Comparison of ENCODE assay signal across 8 cellular contexts in genomic region chr10:114526497-114527238, GRCh38.
DNase-seq lines count a peak whose midpoint lies in the region; ATAC-seq and TF ChIP-seq lines count a peak whose summit lies in the region.

No MANE protein-coding gene starts in this region.

- peak overlapping the region; percentile 98 for H3K4me3 Mint-ChIP-seq in Caco-2 (ENCODE audit: unreplicated experiment)
- H3K4me3 Mint-ChIP-seq in activated T-helper 2 cell treated with anti-CD3 and anti-CD28 coated beads, Interferon-gamma antibody, Interleukin-2, Interleukin-4, amounts not matched to agents 10 μg/mL and 5 μg/mL and 100 μg/mL, durations not matched to agents 14 hours and 24 hours and 36 hours (ENCODE audit: low read depth): peak overlapping the region; percentile 83

- H3K36me3 ChIP-seq in Caco-2 (ENCODE audit: control insufficient read depth, insufficient read depth, low read length) (no peaks in the 10 kb centered on the region), HUES48 (ENCODE audit: control insufficient read depth, insufficient read depth, low read length) (no peaks in the 10 kb centered on the region), PC-3 (ENCODE audit: low read depth, low read length) (no peaks in the 10 kb centered on the region), neutrophil (no peaks in the 10 kb centered on the region)

- H3K9ac ChIP-seq in HUES48 (ENCODE audit: low read depth, low read length) (peak overlapping the region; percentile 68), PC-3 (ENCODE audit: low read length) (peak overlapping the region; percentile 41)

- peak; percentile 86 to 93 for DNase-seq in Caco-2
- peak; percentile 86 for DNase-seq in PC-3
- DNase-seq in activated T-helper 2 cell treated with anti-CD3 and anti-CD28 coated beads, Interferon-gamma antibody, Interleukin-2, Interleukin-4, amounts not matched to agents 10 μg/mL and 5 μg/mL and 100 μg/mL, durations not matched to agents 14 hours and 24 hours and 36 hours (ENCODE audit: low spot score): peak; percentile 88
- peak; percentile 84 to 93 for DNase-seq in foreskin keratinocyte
- peak; percentile 44 for DNase-seq in superior temporal gyrus (ENCODE audit: extremely low spot score)

- H3K27me3 ChIP-seq in Caco-2 (replicated peaks; ENCODE audit: control insufficient read depth, insufficient read depth, low read length): no peaks in the 10 kb centered on the region
- no peaks in the 10 kb centered on the region for H3K27me3 ChIP-seq in HUES48 (ENCODE audit: control insufficient read depth, insufficient read depth, low read length)
- H3K27me3 ChIP-seq in PC-3 (ENCODE audit: low read length): no peaks in the 10 kb centered on the region
- H3K27me3 ChIP-seq in foreskin keratinocyte: no peaks in the 10 kb centered on the region
- H3K27me3 ChIP-seq in neutrophil: peaks cover 41% of the 10 kb centered on the region

- TF ChIP-seq CTCF in Caco-2 (IDR thresholded peaks at IDR 0.05; ENCODE audit: insufficient read depth in 1 of 2, low read depth in 1 of 2, low read length in 1 of 2, severe bottlenecking in 1 of 2, unreplicated experiment in 1 of 2) (no peak), PC-3 (conservative IDR thresholded peaks at IDR 0.05; ENCODE audit: low read depth, low read length) (no peak), foreskin keratinocyte (conservative IDR thresholded peaks at IDR 0.05) (peak; percentile 22), neutrophil (IDR thresholded peaks at IDR 0.05) (no peak)

- H3K27ac ChIP-seq in HUES48 (ENCODE audit: low read depth, low read length) (peak overlapping the region; percentile 92), PC-3 (ENCODE audit: low read length) (peak overlapping the region; percentile 55), foreskin keratinocyte (peak overlapping the region; percentile 70), neutrophil (peak overlapping the region; percentile 62)

- H3K4me3 ChIP-seq in Caco-2 (ENCODE audit: low read depth, low read length) (peak overlapping the region; percentile 40), HUES48 (ENCODE audit: low read depth, low read length) (peak overlapping the region; percentile 74), PC-3 (ENCODE audit: low read length) (peak overlapping the region; percentile 67), neutrophil (ENCODE audit: low read depth in 1 of 2, low read length in 1 of 2) (peak overlapping the region; percentile 29 to 33)

- BruUV-seq in Caco-2 (replicated peaks; lab: Mats Ljungman, UMichigan) (TSS peak; percentile 38), PC-3 (replicated peaks; lab: Mats Ljungman, UMichigan) (TSS peak; percentile 77)

- intact Hi-C loops in Caco-2 (cut with micrococcal nuclease; ENCODE audit: unreplicated experiment) (loop anchor here (1.0 kb wide), 2 partner anchors 21 to 55 kb away; no protein-coding TSS in a partner anchor), PC-3 (cut with micrococcal nuclease) (no loop called here)
- intact Hi-C loops in activated T-helper 2 cell treated with anti-CD3 and anti-CD28 coated beads, Interferon-gamma antibody, Interleukin-2, Interleukin-4, amounts not matched to agents 10 μg/mL and 5 μg/mL and 100 μg/mL, durations not matched to agents 14 hours and 24 hours and 36 hours (cut with micrococcal nuclease): loop anchor here (1.0 to 5.0 kb wide), 5 partner anchors 15 to 401 kb away; no protein-coding TSS in a partner anchor

- CTCF ChIA-PET in Caco-2 (lab: Charles Lee): interaction anchor here (1.0 to 1.5 kb wide), 2 partner anchors 8 to 55 kb away, joined by 5 to 10 read pairs; no protein-coding TSS in a partner anchor
- CTCF ChIA-PET in PC-3 (lab: Charles Lee): no interaction called here

- no peaks in the 10 kb centered on the region for H3K9me3 ChIP-seq in Caco-2
- no peaks in the 10 kb centered on the region for H3K9me3 ChIP-seq in HUES48 (ENCODE audit: control insufficient read depth, insufficient read depth, low read length)
- H3K9me3 ChIP-seq in PC-3 (ENCODE audit: low read length): no peaks in the 10 kb centered on the region
- H3K9me3 ChIP-seq in neutrophil: no peaks in the 10 kb centered on the region

- peaks cover 40% of the 10 kb centered on the region for H3K79me2 ChIP-seq in PC-3 (ENCODE audit: low read length)

- H3K9me3 Mint-ChIP-seq in Caco-2 (ENCODE audit: unreplicated experiment): no peaks in the 10 kb centered on the region
- no peaks in the 10 kb centered on the region for H3K9me3 Mint-ChIP-seq in activated T-helper 2 cell treated with anti-CD3 and anti-CD28 coated beads, Interferon-gamma antibody, Interleukin-2, Interleukin-4, amounts not matched to agents 10 μg/mL and 5 μg/mL and 100 μg/mL, durations not matched to agents 14 hours and 24 hours and 36 hours

- peaks cover 20% of the 10 kb centered on the region for H3K36me3 Mint-ChIP-seq in Caco-2 (ENCODE audit: insufficient read depth, unreplicated experiment)
- H3K36me3 Mint-ChIP-seq in activated T-helper 2 cell treated with anti-CD3 and anti-CD28 coated beads, Interferon-gamma antibody, Interleukin-2, Interleukin-4, amounts not matched to agents 10 μg/mL and 5 μg/mL and 100 μg/mL, durations not matched to agents 14 hours and 24 hours and 36 hours (ENCODE audit: low read depth): peaks cover 6% of the 10 kb centered on the region

- peak overlapping the region; percentile 88 for H3K4me2 ChIP-seq in PC-3 (ENCODE audit: low read length)

- H3K9me2 ChIP-seq in PC-3 (replicated peaks; ENCODE audit: low read length): no peaks in the 10 kb centered on the region

- peak; percentile 96 for ATAC-seq in GM21367 (IDR thresholded peaks at IDR 0.05; ENCODE audit: unreplicated experiment)
- ATAC-seq in PC-3: peak; percentile 98
- ATAC-seq in foreskin keratinocyte: peak; percentile 96

- peak overlapping the region; percentile 57 for H2AFZ ChIP-seq in PC-3 (ENCODE audit: low read length)

- peaks cover 13% of the 10 kb centered on the region for H3K4me1 Mint-ChIP-seq in Caco-2 (ENCODE audit: low read depth, unreplicated experiment)
- peaks cover 57% of the 10 kb centered on the region for H3K4me1 Mint-ChIP-seq in activated T-helper 2 cell treated with anti-CD3 and anti-CD28 coated beads, Interferon-gamma antibody, Interleukin-2, Interleukin-4, amounts not matched to agents 10 μg/mL and 5 μg/mL and 100 μg/mL, durations not matched to agents 14 hours and 24 hours and 36 hours (ENCODE audit: low read depth)

- peak overlapping the region; percentile 98 for H3K27ac Mint-ChIP-seq in Caco-2 (ENCODE audit: unreplicated experiment)
- H3K27ac Mint-ChIP-seq in activated T-helper 2 cell treated with anti-CD3 and anti-CD28 coated beads, Interferon-gamma antibody, Interleukin-2, Interleukin-4, amounts not matched to agents 10 μg/mL and 5 μg/mL and 100 μg/mL, durations not matched to agents 14 hours and 24 hours and 36 hours: peak overlapping the region; percentile 94

- H3K4me1 ChIP-seq in Caco-2 (peaks cover 6% of the 10 kb centered on the region), HUES48 (ENCODE audit: control insufficient read depth, insufficient read depth, low read length) (peaks cover 50% of the 10 kb centered on the region), PC-3 (ENCODE audit: insufficient read depth, low read length) (peaks cover 16% of the 10 kb centered on the region), foreskin keratinocyte (peaks cover 16% of the 10 kb centered on the region), neutrophil (ENCODE audit: control insufficient read depth in 1 of 2, insufficient read depth in 1 of 2, low read depth in 1 of 2, low read length in 1 of 2) (peaks cover 8% of the 10 kb centered on the region in 2 experiments)

- H4K20me1 ChIP-seq in PC-3 (ENCODE audit: low read length): no peaks in the 10 kb centered on the region

- H3K27me3 Mint-ChIP-seq in Caco-2 (ENCODE audit: insufficient read depth, unreplicated experiment): no peaks in the 10 kb centered on the region
- no peaks in the 10 kb centered on the region for H3K27me3 Mint-ChIP-seq in activated T-helper 2 cell treated with anti-CD3 and anti-CD28 coated beads, Interferon-gamma antibody, Interleukin-2, Interleukin-4, amounts not matched to agents 10 μg/mL and 5 μg/mL and 100 μg/mL, durations not matched to agents 14 hours and 24 hours and 36 hours (ENCODE audit: low read depth)

- POLR2A ChIA-PET in Caco-2 (lab: Charles Lee): interaction anchor here (0.5 to 0.6 kb wide), 2 partner anchors 122 to 682 kb away, joined by 3 to 4 read pairs; no protein-coding TSS in a partner anchor
- POLR2A ChIA-PET in PC-3 (lab: Charles Lee; ENCODE audit: unreplicated experiment): no interaction called here

- H3F3A ChIP-seq in PC-3 (ENCODE audit: low read length, unreplicated experiment): no peaks in the 10 kb centered on the region

Comparison
In these comparisons a context has a peak if more than half of its experiments do, and no peak if none do; other contexts are left out.
1. Peak in every context shown above with its lines: DNase-seq, ATAC-seq, H3K4me3 ChIP-seq and H3K27ac ChIP-seq.